Comparison of ENCODE assay signal across 17 cellular contexts in genomic region chr10:3881622-3882021, GRCh38.
DNase-seq lines count a peak whose midpoint lies in the region; ATAC-seq, FAIRE-seq and TF ChIP-seq lines count a peak whose summit lies in the region.
"Had no signal": no experiment of that assay in that cellular context is flagged by ENCODE, and none has a peak within 500 bp of the region (broad histone marks: within the 10 kb centered on the region; RNA-seq: fewer than 3 reads in every experiment).

No MANE protein-coding gene starts in this region.

- H2AK5ac ChIP-seq in mesendoderm (ENCODE audit: low read length): peak overlapping the region; percentile 28

- no peak overlapping the region for H3K9ac ChIP-seq in mesendoderm (ENCODE audit: low read length)

- no peak overlapping the region for H4K8ac ChIP-seq in mesendoderm (ENCODE audit: low read depth, low read length)

- H3K4ac ChIP-seq in mesendoderm (ENCODE audit: low read depth, low read length): no peak overlapping the region

- H3K27me3 Mint-ChIP-seq in Caco-2 (ENCODE audit: insufficient read depth, unreplicated experiment): no peaks in the 10 kb centered on the region

- no peak overlapping the region for H2BK120ac ChIP-seq in mesendoderm (ENCODE audit: low read depth, low read length)

- no peaks in the 10 kb centered on the region for H3K79me2 ChIP-seq in mesendoderm (ENCODE audit: control insufficient read depth, insufficient read depth, low read length)

- ATAC-seq in A549: no peak
- ATAC-seq in GM19452 (IDR thresholded peaks at IDR 0.05; ENCODE audit: unreplicated experiment): no peak
- no peak for ATAC-seq in left colon
- ATAC-seq: CD8-positive, alpha-beta T cell had no signal

- TF ChIP-seq CTCF in A549 (IDR thresholded peaks at IDR 0.05) (no peak), Caco-2 (IDR thresholded peaks at IDR 0.05; ENCODE audit: insufficient read depth in 1 of 2, low read depth in 1 of 2, low read length in 1 of 2, severe bottlenecking in 1 of 2, unreplicated experiment in 1 of 2) (no peak), epithelial cell of esophagus (IDR thresholded peaks at IDR 0.05; ENCODE audit: insufficient read depth, low read depth, low read length, missing control alignments) (no peak)

- BruUV-seq in Caco-2 (replicated peaks; lab: Mats Ljungman, UMichigan): no TSS peak

- no peaks in the 10 kb centered on the region; the same call in 1 of the 3 replicates for H3K9me3 ChIP-seq in A549
- H3K9me3 ChIP-seq in Caco-2: peaks cover 10% of the 10 kb centered on the region; the same call in 1 of the 2 replicates

- H3K4me1 ChIP-seq in A549 (peaks cover 38% of the 10 kb centered on the region), Caco-2 (peaks cover 43% of the 10 kb centered on the region), mesendoderm (ENCODE audit: control insufficient read depth, low read depth, low read length) (peaks cover 2% of the 10 kb centered on the region)

- H4K5ac ChIP-seq in mesendoderm (ENCODE audit: low read length): no peak overlapping the region

- H3K27me3 ChIP-seq in Caco-2 (replicated peaks; ENCODE audit: control insufficient read depth, insufficient read depth, low read length): no peaks in the 10 kb centered on the region
- H3K27me3 ChIP-seq in mesendoderm (ENCODE audit: insufficient read depth, low read length, poor library complexity): no peaks in the 10 kb centered on the region

- no peaks in the 10 kb centered on the region for H3K36me3 ChIP-seq in Caco-2 (ENCODE audit: control insufficient read depth, insufficient read depth, low read length)
- no peaks in the 10 kb centered on the region for H3K36me3 ChIP-seq in mesendoderm (ENCODE audit: control insufficient read depth, insufficient read depth, low read length)

- peak overlapping the region; percentile 48 for H3K4me3 Mint-ChIP-seq in Caco-2 (ENCODE audit: unreplicated experiment)
- H3K4me3 Mint-ChIP-seq: B cell; CD8-positive, alpha-beta T cell; HFFc6 had no signal

- 95% methylated on average over 3 of the region's 3 CpGs for WGBS in A549 (ENCODE audit: missing lambda C conversion rate)
- no CpG with 5 or more reads among the region's 3 CpGs for WGBS in mesendoderm (ENCODE audit: extremely low coverage, insufficient coverage, low lambda C conversion rate)

- peaks cover 16% of the 10 kb centered on the region for H3K36me3 Mint-ChIP-seq in Caco-2 (ENCODE audit: insufficient read depth, unreplicated experiment)
- H3K36me3 Mint-ChIP-seq: CD8-positive, alpha-beta T cell had no signal

- no peak for FAIRE-seq in A549 (lab: Jason Lieb, UNC)

- no peak overlapping the region for H3K18ac ChIP-seq in mesendoderm (ENCODE audit: low read length)

- no peak for TF ChIP-seq POLR2A in A549 (IDR thresholded peaks at IDR 0.05; ENCODE audit: low read length)

- H3K27ac ChIP-seq in A549: peak overlapping the region; percentile 15 to 29; a peak in 1 of 6 replicates
- H3K27ac ChIP-seq in mesendoderm (ENCODE audit: low read depth, low read length): no peak overlapping the region
- H3K27ac ChIP-seq: HL-60 had no signal

- DNase-seq in A549 (ENCODE audit: low read depth in 1 of 2, low spot score in 1 of 2) (no peak), Caco-2 (peak; percentile 74 to 80), epithelial cell of esophagus (ENCODE audit: low read depth) (peak; percentile 81), mesendoderm (no peak), left colon (no peak), NCI-H526 (lab: John Stamatoyannopoulos, UW) (no peak)
- DNase-seq: GF-D8, HFFc6, MM.1S, NCI-H1105, NCI-H187, NCI-H446 treated with DMSO at 0.1 percent for 48 hours, SHP77 treated with DMSO at 0.1 percent for 48 hours had no signal

- no peak for TF ChIP-seq RAD21 in A549 (conservative IDR thresholded peaks at IDR 0.05 in 1 of 2, IDR thresholded peaks at IDR 0.05 in 1 of 2)

- no peak overlapping the region for H3K56ac ChIP-seq in mesendoderm (ENCODE audit: low read length)

- H3K4me2 ChIP-seq in A549: no peak overlapping the region
- no peak overlapping the region for H3K4me2 ChIP-seq in mesendoderm (ENCODE audit: low read length)

- TF ChIP-seq EP300 in A549 (IDR thresholded peaks at IDR 0.05): no peak

- CTCF ChIA-PET in A549 (lab: Yijun Ruan, JAX) (interaction anchor here (0.9 to 1.1 kb wide), 2 partner anchors 16 to 684 kb away, joined by 3 to 4 read pairs; no protein-coding TSS in a partner anchor), Caco-2 (lab: Charles Lee) (no interaction called here)

- peak overlapping the region; percentile 80 for H3K27ac Mint-ChIP-seq in Caco-2 (ENCODE audit: unreplicated experiment)
- H3K27ac Mint-ChIP-seq: B cell; CD8-positive, alpha-beta T cell; HFFc6 had no signal

- POLR2A ChIA-PET in A549 (lab: Yijun Ruan, JAX) (no interaction called here), Caco-2 (lab: Charles Lee) (interaction anchor here (2.6 kb wide), 1 partner anchor 97 kb away, joined by 8 read pairs; the partner anchor contains the start of gene KLF6)

- H3K79me1 ChIP-seq in mesendoderm (ENCODE audit: low read length): no peaks in the 10 kb centered on the region

- peaks cover 14% of the 10 kb centered on the region for H3K9me3 Mint-ChIP-seq in Caco-2 (ENCODE audit: unreplicated experiment)
- H3K9me3 Mint-ChIP-seq: CD8-positive, alpha-beta T cell; HFFc6 had no signal

- peak overlapping the region; percentile 37 for H2BK15ac ChIP-seq in mesendoderm (replicated peaks; ENCODE audit: low read depth)

- no peak overlapping the region for H2BK5ac ChIP-seq in mesendoderm (ENCODE audit: low read length)

- peaks cover 48% of the 10 kb centered on the region for H3K4me1 Mint-ChIP-seq in Caco-2 (ENCODE audit: low read depth, unreplicated experiment)

- no peak overlapping the region for H3K23ac ChIP-seq in mesendoderm (ENCODE audit: low read length)

- intact Hi-C loops in Caco-2 (cut with micrococcal nuclease; ENCODE audit: unreplicated experiment) (loop anchor here (2.0 kb wide), 2 partner anchors 51 to 127 kb away; no protein-coding TSS in a partner anchor), left colon (cut with DNase I, micrococcal nuclease) (no loop called here)

- no peak overlapping the region for H3K4me3 ChIP-seq in A549
- H3K4me3 ChIP-seq in Caco-2 (ENCODE audit: low read depth, low read length): no peak overlapping the region
- no peak overlapping the region for H3K4me3 ChIP-seq in epithelial cell of esophagus (ENCODE audit: low read length)
- H3K4me3 ChIP-seq in mesendoderm (ENCODE audit: low read length): no peak overlapping the region

TF ChIP-seq in A549, 52 proteins besides CTCF, POLR2A, EP300 and RAD21:
- TF ChIP-seq PHF8 (IDR thresholded peaks at IDR 0.05; ENCODE audit: borderline replicate concordance, low read depth) (no peak), EHMT2 (IDR thresholded peaks at IDR 0.05; ENCODE audit: low read depth) (no peak), MAX (IDR thresholded peaks at IDR 0.05) (no peak), ATOH8 (CRISPR knock-in tag; IDR thresholded peaks at IDR 0.05; ENCODE audit: low read depth) (no peak), SMC3 (IDR thresholded peaks at IDR 0.05) (no peak), ZSCAN20 (CRISPR knock-in tag; IDR thresholded peaks at IDR 0.05) (no peak), FOSB (CRISPR knock-in tag; IDR thresholded peaks at IDR 0.05) (no peak), HOXB5 (CRISPR knock-in tag; IDR thresholded peaks at IDR 0.05) (no peak), MAZ (IDR thresholded peaks at IDR 0.05; ENCODE audit: borderline replicate concordance, low read depth, low read length) (no peak), TFCP2L1 (CRISPR knock-in tag; IDR thresholded peaks at IDR 0.05) (no peak)

Comparison
In these comparisons a context has a peak if more than half of its experiments do, and no peak if none do; other contexts are left out.
1. DNase-seq: peak in Caco-2 (2 of 2) and epithelial cell of esophagus (single experiment); none in A549 (0 of 2), mesendoderm (single experiment), left colon (0 of 2) and NCI-H526 (0 of 2).